1 cellular context compared by ENCODE assay signal in genomic region chr2:97906309-97906708, GRCh38.
A peak's percentile ranks its signal among the peaks of the same experiment; 100 is the strongest.
TF ChIP-seq lines count a peak whose summit lies in the region.

No MANE protein-coding gene starts in this region.

TF ChIP-seq in K562, 482 proteins besides CTCF, POLR2A, EP300 and RAD21 (continued from another document and continues in another):
- TF ChIP-seq PBX2 (CRISPR knock-in tag; IDR thresholded peaks at IDR 0.05; ENCODE audit: low read depth) (no peak), PBX2 (tag; conservative IDR thresholded peaks at IDR 0.05; ENCODE audit: low read depth) (peak; percentile 66), EP400 (IDR thresholded peaks at IDR 0.05) (no peak), RBM17 (IDR thresholded peaks at IDR 0.05; ENCODE audit: borderline replicate concordance, low read depth, low read length) (no peak), KLF16 (IDR thresholded peaks at IDR 0.05) (no peak), C11orf30 (IDR thresholded peaks at IDR 0.05; ENCODE audit: low read depth) (no peak), SRSF3 (IDR thresholded peaks at IDR 0.05; ENCODE audit: insufficient read depth, low read length) (no peak), CBX5 (IDR thresholded peaks at IDR 0.05; ENCODE audit: borderline replicate concordance, low read depth) (no peak), FOXA1 (IDR thresholded peaks at IDR 0.05; ENCODE audit: borderline replicate concordance) (no peak), ARID1B (IDR thresholded peaks at IDR 0.05) (peak; percentile 29; the same call in 1 of the 2 replicates), PHF8 (IDR thresholded peaks at IDR 0.05; ENCODE audit: borderline replicate concordance, low read length) (no peak), HDAC2 (IDR thresholded peaks at IDR 0.05) (no peak), ETV5 (CRISPR knock-in tag; IDR thresholded peaks at IDR 0.05; ENCODE audit: low read depth) (no peak), ESRRB (CRISPR knock-in tag; IDR thresholded peaks at IDR 0.05; ENCODE audit: borderline replicate concordance) (no peak), PHB2 (IDR thresholded peaks at IDR 0.05; ENCODE audit: low read depth) (no peak), ZNF444 (CRISPR knock-in tag; IDR thresholded peaks at IDR 0.05) (no peak), ZNF436 (CRISPR knock-in tag; IDR thresholded peaks at IDR 0.05) (no peak), ZNF586 (CRISPR knock-in tag; conservative IDR thresholded peaks at IDR 0.05) (no peak), ESRRA (IDR thresholded peaks at IDR 0.05; ENCODE audit: borderline replicate concordance, low read depth) (peak; percentile 84), ZNF41 (CRISPR knock-in tag; conservative IDR thresholded peaks at IDR 0.05) (no peak), XRCC5 (IDR thresholded peaks at IDR 0.05; ENCODE audit: low read depth, low read length) (no peak), ZNF589 (CRISPR knock-in tag; IDR thresholded peaks at IDR 0.05; ENCODE audit: low read depth) (no peak), SMARCE1 (IDR thresholded peaks at IDR 0.05) (peak; percentile 50; the same call in 1 of the 2 replicates), HLTF (IDR thresholded peaks at IDR 0.05) (no peak), ZBTB1 (CRISPR knock-in tag; IDR thresholded peaks at IDR 0.05; ENCODE audit: borderline replicate concordance, low read depth) (no peak), MEIS2 (IDR thresholded peaks at IDR 0.05; ENCODE audit: partially characterized antibody) (peak; percentile 63), YY1 (IDR thresholded peaks at IDR 0.05; ENCODE audit: borderline replicate concordance in 1 of 3, control insufficient read depth in 1 of 3, extremely low read depth in 1 of 3, insufficient read depth in 3 of 3, insufficient read length in 1 of 3, insufficient replicate concordance in 2 of 3, low read depth in 1 of 3, low read length in 2 of 3) (no peak), AFF1 (IDR thresholded peaks at IDR 0.05; ENCODE audit: low read depth in 1 of 2, partially characterized antibody in 2 of 2) (no peak), ELF4 (CRISPR knock-in tag; IDR thresholded peaks at IDR 0.05) (no peak), MAFG (tag; conservative IDR thresholded peaks at IDR 0.05) (0 out of 2 replicates have a peak, but pooled peaks have one; percentile 31), SMARCA5 (IDR thresholded peaks at IDR 0.05) (no peak), SMAD4 (CRISPR knock-in tag; conservative IDR thresholded peaks at IDR 0.05) (peak; percentile 30; the same call in 1 of the 2 replicates), SNAPC5 (CRISPR knock-in tag; IDR thresholded peaks at IDR 0.05) (no peak), SMARCA4 (IDR thresholded peaks at IDR 0.05) (peak; percentile 28; the same call in 1 of the 2 replicates)
- TF ChIP-seq, protein P1, sequence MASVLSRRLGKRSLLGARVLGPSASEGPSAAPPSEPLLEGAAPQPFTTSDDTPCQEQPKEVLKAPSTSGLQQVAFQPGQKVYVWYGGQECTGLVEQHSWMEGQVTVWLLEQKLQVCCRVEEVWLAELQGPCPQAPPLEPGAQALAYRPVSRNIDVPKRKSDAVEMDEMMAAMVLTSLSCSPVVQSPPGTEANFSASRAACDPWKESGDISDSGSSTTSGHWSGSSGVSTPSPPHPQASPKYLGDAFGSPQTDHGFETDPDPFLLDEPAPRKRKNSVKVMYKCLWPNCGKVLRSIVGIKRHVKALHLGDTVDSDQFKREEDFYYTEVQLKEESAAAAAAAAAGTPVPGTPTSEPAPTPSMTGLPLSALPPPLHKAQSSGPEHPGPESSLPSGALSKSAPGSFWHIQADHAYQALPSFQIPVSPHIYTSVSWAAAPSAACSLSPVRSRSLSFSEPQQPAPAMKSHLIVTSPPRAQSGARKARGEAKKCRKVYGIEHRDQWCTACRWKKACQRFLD (CRISPR knock-in tag; IDR thresholded peaks at IDR 0.05) = no peak
- TF ChIP-seq, protein P2, sequence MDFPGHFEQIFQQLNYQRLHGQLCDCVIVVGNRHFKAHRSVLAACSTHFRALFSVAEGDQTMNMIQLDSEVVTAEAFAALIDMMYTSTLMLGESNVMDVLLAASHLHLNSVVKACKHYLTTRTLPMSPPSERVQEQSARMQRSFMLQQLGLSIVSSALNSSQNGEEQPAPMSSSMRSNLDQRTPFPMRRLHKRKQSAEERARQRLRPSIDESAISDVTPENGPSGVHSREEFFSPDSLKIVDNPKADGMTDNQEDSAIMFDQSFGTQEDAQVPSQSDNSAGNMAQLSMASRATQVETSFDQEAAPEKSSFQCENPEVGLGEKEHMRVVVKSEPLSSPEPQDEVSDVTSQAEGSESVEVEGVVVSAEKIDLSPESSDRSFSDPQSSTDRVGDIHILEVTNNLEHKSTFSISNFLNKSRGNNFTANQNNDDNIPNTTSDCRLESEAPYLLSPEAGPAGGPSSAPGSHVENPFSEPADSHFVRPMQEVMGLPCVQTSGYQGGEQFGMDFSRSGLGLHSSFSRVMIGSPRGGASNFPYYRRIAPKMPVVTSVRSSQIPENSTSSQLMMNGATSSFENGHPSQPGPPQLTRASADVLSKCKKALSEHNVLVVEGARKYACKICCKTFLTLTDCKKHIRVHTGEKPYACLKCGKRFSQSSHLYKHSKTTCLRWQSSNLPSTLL (IDR thresholded peaks at IDR 0.05) = no peak
- TF ChIP-seq, protein P3, sequence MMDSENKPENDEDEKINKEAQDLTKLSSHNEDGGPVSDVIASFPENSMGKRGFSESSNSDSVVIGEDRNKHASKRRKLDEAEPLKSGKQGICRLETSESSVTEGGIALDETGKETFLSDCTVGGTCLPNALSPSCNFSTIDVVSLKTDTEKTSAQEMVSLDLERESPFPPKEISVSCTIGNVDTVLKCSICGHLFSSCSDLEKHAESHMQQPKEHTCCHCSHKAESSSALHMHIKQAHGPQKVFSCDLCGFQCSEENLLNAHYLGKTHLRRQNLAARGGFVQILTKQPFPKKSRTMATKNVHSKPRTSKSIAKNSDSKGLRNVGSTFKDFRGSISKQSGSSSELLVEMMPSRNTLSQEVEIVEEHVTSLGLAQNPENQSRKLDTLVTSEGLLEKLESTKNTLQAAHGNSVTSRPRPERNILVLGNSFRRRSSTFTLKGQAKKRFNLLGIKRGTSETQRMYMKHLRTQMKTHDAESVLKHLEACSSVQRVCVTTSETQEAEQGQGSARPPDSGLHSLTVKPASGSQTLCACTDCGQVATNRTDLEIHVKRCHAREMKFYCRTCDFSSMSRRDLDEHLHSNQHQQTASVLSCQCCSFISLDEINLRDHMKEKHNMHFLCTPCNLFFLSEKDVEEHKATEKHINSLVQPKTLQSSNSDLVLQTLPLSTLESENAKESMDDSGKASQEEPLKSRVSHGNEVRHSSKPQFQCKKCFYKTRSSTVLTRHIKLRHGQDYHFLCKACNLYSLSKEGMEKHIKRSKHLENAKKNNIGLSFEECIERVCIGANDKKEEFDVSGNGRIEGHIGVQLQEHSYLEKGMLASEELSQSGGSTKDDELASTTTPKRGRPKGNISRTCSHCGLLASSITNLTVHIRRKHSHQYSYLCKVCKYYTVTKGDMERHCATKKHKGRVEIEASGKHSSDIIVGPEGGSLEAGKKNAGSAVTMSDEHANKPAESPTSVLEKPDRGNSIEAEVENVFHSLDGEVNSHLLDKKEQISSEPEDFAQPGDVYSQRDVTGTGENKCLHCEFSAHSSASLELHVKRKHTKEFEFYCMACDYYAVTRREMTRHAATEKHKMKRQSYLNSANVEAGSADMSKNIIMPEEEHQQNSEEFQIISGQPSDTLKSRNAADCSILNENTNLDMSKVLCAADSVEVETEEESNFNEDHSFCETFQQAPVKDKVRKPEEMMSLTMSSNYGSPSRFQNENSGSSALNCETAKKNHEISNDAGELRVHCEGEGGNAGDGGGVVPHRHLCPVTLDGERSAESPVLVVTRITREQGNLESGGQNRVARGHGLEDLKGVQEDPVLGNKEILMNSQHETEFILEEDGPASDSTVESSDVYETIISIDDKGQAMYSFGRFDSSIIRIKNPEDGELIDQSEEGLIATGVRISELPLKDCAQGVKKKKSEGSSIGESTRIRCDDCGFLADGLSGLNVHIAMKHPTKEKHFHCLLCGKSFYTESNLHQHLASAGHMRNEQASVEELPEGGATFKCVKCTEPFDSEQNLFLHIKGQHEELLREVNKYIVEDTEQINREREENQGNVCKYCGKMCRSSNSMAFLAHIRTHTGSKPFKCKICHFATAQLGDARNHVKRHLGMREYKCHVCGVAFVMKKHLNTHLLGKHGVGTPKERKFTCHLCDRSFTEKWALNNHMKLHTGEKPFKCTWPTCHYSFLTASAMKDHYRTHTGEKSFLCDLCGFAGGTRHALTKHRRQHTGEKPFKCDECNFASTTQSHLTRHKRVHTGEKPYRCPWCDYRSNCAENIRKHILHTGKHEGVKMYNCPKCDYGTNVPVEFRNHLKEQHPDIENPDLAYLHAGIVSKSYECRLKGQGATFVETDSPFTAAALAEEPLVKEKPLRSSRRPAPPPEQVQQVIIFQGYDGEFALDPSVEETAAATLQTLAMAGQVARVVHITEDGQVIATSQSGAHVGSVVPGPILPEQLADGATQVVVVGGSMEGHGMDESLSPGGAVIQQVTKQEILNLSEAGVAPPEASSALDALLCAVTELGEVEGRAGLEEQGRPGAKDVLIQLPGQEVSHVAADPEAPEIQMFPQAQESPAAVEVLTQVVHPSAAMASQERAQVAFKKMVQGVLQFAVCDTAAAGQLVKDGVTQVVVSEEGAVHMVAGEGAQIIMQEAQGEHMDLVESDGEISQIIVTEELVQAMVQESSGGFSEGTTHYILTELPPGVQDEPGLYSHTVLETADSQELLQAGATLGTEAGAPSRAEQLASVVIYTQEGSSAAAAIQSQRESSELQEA (IDR thresholded peaks at IDR 0.05; ENCODE audit: low read depth) = no peak
- TF ChIP-seq, protein P4, sequence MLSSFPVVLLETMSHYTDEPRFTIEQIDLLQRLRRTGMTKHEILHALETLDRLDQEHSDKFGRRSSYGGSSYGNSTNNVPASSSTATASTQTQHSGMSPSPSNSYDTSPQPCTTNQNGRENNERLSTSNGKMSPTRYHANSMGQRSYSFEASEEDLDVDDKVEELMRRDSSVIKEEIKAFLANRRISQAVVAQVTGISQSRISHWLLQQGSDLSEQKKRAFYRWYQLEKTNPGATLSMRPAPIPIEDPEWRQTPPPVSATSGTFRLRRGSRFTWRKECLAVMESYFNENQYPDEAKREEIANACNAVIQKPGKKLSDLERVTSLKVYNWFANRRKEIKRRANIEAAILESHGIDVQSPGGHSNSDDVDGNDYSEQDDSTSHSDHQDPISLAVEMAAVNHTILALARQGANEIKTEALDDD (IDR thresholded peaks at IDR 0.05) = peak; percentile 65
- TF ChIP-seq, protein P5, sequence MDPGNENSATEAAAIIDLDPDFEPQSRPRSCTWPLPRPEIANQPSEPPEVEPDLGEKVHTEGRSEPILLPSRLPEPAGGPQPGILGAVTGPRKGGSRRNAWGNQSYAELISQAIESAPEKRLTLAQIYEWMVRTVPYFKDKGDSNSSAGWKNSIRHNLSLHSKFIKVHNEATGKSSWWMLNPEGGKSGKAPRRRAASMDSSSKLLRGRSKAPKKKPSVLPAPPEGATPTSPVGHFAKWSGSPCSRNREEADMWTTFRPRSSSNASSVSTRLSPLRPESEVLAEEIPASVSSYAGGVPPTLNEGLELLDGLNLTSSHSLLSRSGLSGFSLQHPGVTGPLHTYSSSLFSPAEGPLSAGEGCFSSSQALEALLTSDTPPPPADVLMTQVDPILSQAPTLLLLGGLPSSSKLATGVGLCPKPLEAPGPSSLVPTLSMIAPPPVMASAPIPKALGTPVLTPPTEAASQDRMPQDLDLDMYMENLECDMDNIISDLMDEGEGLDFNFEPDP (CRISPR knock-in tag; IDR thresholded peaks at IDR 0.05) = no peak
- TF ChIP-seq, protein P6, sequence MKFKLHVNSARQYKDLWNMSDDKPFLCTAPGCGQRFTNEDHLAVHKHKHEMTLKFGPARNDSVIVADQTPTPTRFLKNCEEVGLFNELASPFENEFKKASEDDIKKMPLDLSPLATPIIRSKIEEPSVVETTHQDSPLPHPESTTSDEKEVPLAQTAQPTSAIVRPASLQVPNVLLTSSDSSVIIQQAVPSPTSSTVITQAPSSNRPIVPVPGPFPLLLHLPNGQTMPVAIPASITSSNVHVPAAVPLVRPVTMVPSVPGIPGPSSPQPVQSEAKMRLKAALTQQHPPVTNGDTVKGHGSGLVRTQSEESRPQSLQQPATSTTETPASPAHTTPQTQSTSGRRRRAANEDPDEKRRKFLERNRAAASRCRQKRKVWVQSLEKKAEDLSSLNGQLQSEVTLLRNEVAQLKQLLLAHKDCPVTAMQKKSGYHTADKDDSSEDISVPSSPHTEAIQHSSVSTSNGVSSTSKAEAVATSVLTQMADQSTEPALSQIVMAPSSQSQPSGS (CRISPR knock-in tag; IDR thresholded peaks at IDR 0.05) = no peak
